ENCODE assay signal across 9 cellular contexts in the genomic region with DNA sequence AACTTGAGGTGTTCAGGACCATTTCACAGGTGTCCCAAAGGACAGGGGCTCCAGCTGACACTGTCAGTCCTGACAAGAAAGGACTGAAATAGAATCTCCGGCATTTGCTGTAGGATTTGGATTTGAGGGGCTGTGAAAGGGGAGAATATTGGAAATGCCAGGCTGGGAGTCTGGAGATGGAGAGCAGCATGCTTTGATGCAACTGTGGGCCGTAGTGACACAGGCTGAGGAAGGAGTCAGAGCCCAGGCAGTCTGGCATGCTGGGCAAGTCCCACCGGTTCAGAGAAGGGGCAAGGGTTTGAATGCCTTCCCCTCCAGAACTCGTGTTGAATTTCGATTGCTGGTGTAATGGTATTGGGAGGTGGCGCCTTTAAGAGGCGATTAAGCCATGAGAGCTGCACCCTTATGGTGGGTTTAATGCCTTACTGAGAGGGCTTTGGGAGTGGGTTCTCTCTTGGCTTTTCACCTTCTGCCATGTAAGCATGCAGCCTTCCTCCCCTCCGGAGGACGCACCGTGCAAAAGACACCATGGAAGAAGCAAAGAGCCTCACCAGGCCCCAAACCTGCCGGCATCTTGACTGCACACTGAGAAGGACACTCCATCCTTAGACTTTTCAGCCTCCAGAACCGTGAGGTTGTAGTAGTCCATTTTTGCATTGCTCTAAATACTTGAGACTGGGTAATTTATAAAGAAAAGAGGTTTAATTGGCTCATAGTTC. TPM values are rescaled to one million over a fixed set of nuclear protein-coding genes. Genes with fewer than 3 reads are reported as not detected.
DNase-seq lines count a peak whose midpoint lies in the region; ATAC-seq and TF ChIP-seq lines count a peak whose summit lies in the region.
"Had no signal": no experiment of that assay in that cellular context is flagged by ENCODE, and none has a peak within 500 bp of the region (broad histone marks: within the 10 kb centered on the region; RNA-seq: fewer than 3 reads in every experiment).

No MANE protein-coding gene starts in this region.

- ATAC-seq in GM21390 (IDR thresholded peaks at IDR 0.05; ENCODE audit: unreplicated experiment) = no peak

- peaks cover 4% of the 10 kb centered on the region for H3K79me1 ChIP-seq in mesenchymal stem cell (replicated peaks; ENCODE audit: low read length, poor library complexity, severe bottlenecking)

- BruUV-seq in A673 (replicated peaks; lab: Mats Ljungman, UMichigan) = TSS peak; percentile 95
- no TSS peak for BruUV-seq in OCI-LY7 (replicated peaks; lab: Mats Ljungman, UMichigan)

- peak overlapping the region; percentile 91 for H4K8ac ChIP-seq in mesenchymal stem cell (ENCODE audit: low read length)

- H2BK15ac ChIP-seq in mesenchymal stem cell (ENCODE audit: low read depth, poor library complexity, severe bottlenecking) = peak overlapping the region; percentile 73

- peak overlapping the region; percentile 73 to 75 for H3K4ac ChIP-seq in mesenchymal stem cell (ENCODE audit: low read depth in 1 of 2, low read length in 2 of 2)

- POLR2A ChIA-PET in A673 (lab: Charles Lee; ENCODE audit: low non-redundant PET) = no interaction called here
- POLR2A ChIA-PET in OCI-LY7 (lab: Charles Lee) = no interaction called here

- H3K36me3 ChIP-seq in A673 (ENCODE audit: insufficient read depth, low read length, poor library complexity, severe bottlenecking) (no peaks in the 10 kb centered on the region), mesenchymal stem cell (ENCODE audit: control insufficient read depth in 1 of 2, insufficient read depth in 2 of 2, low read depth in 1 of 2, low read length in 2 of 2) (no peaks in the 10 kb centered on the region), OCI-LY7 (ENCODE audit: insufficient read depth, low read length) (no peaks in the 10 kb centered on the region)

- H3K27ac ChIP-seq in A673 (ENCODE audit: low read depth, low read length, poor library complexity, severe bottlenecking) (peak overlapping the region; percentile 86), mesenchymal stem cell (ENCODE audit: low read length, poor library complexity, severe bottlenecking) (peak overlapping the region; percentile 93), OCI-LY7 (ENCODE audit: low read depth, low read length, poor library complexity, severe bottlenecking) (no peak overlapping the region)

- no peak for DNase-seq in A673 (ENCODE audit: low spot score)
- DNase-seq in HT1080 (ENCODE audit: low read depth) = peak; percentile 47
- peak; percentile 67 for DNase-seq in astrocyte of the hippocampus (ENCODE audit: low read depth, low spot score)
- peak; percentile 55 for DNase-seq in mesenchymal stem cell
- no peak for DNase-seq in SIG-M5 treated with dmso at 0.1 percent for 504 hours (lab: John Stamatoyannopoulos, UW; ENCODE audit: unreplicated experiment)
- no peak for DNase-seq in NCI-H748 (lab: John Stamatoyannopoulos, UW; ENCODE audit: unreplicated experiment)
- no peak for DNase-seq in OCI-LY7 (ENCODE audit: low spot score)
- DNase-seq: KG1 had no signal

- peak overlapping the region; percentile 82 for H2BK5ac ChIP-seq in mesenchymal stem cell (ENCODE audit: low read depth, low read length, poor library complexity, severe bottlenecking)

- peaks cover 17% of the 10 kb centered on the region for H3K4me1 ChIP-seq in A673 (ENCODE audit: insufficient read depth, low read length, poor library complexity, severe bottlenecking)
- H3K4me1 ChIP-seq in mesenchymal stem cell (ENCODE audit: control insufficient read depth, insufficient read depth, low read depth, low read length) = peaks cover 41% of the 10 kb centered on the region
- no peaks in the 10 kb centered on the region for H3K4me1 ChIP-seq in OCI-LY7 (ENCODE audit: insufficient read depth, low read length, poor library complexity, severe bottlenecking)

- TF ChIP-seq CTCF in A673 (conservative IDR thresholded peaks at IDR 0.05; ENCODE audit: low read depth, low read length) (no peak), OCI-LY7 (conservative IDR thresholded peaks at IDR 0.05; ENCODE audit: low read length) (no peak)

- peak overlapping the region; percentile 96 for H4K91ac ChIP-seq in mesenchymal stem cell (ENCODE audit: low read length)

- peak overlapping the region; percentile 81 for H3K9ac ChIP-seq in mesenchymal stem cell (ENCODE audit: low read length)

- intact Hi-C loops in A673 (cut with micrococcal nuclease; ENCODE audit: unreplicated experiment) = no loop called here
- intact Hi-C loops in OCI-LY7 (cut with micrococcal nuclease; ENCODE audit: unreplicated experiment) = no loop called here

- H2AFZ ChIP-seq in mesenchymal stem cell (ENCODE audit: low read depth, low read length) = no peak overlapping the region
- H2AFZ ChIP-seq in OCI-LY7 (ENCODE audit: low read length) = no peak overlapping the region

- no peaks in the 10 kb centered on the region for H3K9me2 ChIP-seq in OCI-LY7 (ENCODE audit: insufficient read depth, low read length)

- H3K27me3 ChIP-seq in A673 (replicated peaks; ENCODE audit: insufficient read depth, low read depth, low read length, poor library complexity) (no peaks in the 10 kb centered on the region), mesenchymal stem cell (ENCODE audit: control insufficient read depth in 1 of 2, insufficient read depth in 1 of 2, low read length in 2 of 2) (no peaks in the 10 kb centered on the region)

- no peaks in the 10 kb centered on the region for H3K79me2 ChIP-seq in OCI-LY7 (ENCODE audit: insufficient read depth, low read depth, low read length)

- CTCF ChIA-PET in A673 (lab: Charles Lee) (no interaction called here), OCI-LY7 (lab: Charles Lee; ENCODE audit: unreplicated experiment) (no interaction called here)

- peak overlapping the region; percentile 98 for H2AK5ac ChIP-seq in mesenchymal stem cell (ENCODE audit: low read length, severe bottlenecking)

- no peaks in the 10 kb centered on the region for H4K20me1 ChIP-seq in OCI-LY7 (ENCODE audit: insufficient read depth, low read length)

- H3K14ac ChIP-seq in mesenchymal stem cell (ENCODE audit: low read length in 2 of 2) = peak overlapping the region in 1 of 2 experiments; percentile 91

- peak overlapping the region; percentile 23 to 95 for H3K18ac ChIP-seq in mesenchymal stem cell (ENCODE audit: low read depth in 1 of 2, low read length in 2 of 2)

- peak overlapping the region; percentile 97 to 99 for H2BK12ac ChIP-seq in mesenchymal stem cell (ENCODE audit: low read length in 2 of 2)

- no peak overlapping the region for H3K4me3 ChIP-seq in A673 (ENCODE audit: low read depth, low read length, poor library complexity, severe bottlenecking)
- H3K4me3 ChIP-seq in mesenchymal stem cell (ENCODE audit: insufficient read depth in 1 of 2, low read depth in 1 of 2, low read length in 2 of 2) = peak overlapping the region in 1 of 2 experiments; percentile 8
- no peak overlapping the region for H3K4me3 ChIP-seq in OCI-LY7 (ENCODE audit: low read depth, low read length, poor library complexity, severe bottlenecking)

- peak overlapping the region in 1 of 2 experiments; percentile 73 for H3K23ac ChIP-seq in mesenchymal stem cell (ENCODE audit: low read length in 2 of 2)

- H2BK120ac ChIP-seq in mesenchymal stem cell (ENCODE audit: low read depth, low read length) = peak overlapping the region; percentile 86

- H3K9me3 ChIP-seq in A673 (ENCODE audit: low read depth, low read length, poor library complexity, severe bottlenecking) (no peaks in the 10 kb centered on the region), mesenchymal stem cell (ENCODE audit: control insufficient read depth, low read length) (no peaks in the 10 kb centered on the region), OCI-LY7 (ENCODE audit: low read length) (peaks cover 3% of the 10 kb centered on the region; the same call in 1 of the 2 replicates)

- H3K4me2 ChIP-seq in mesenchymal stem cell (ENCODE audit: low read length, poor library complexity, severe bottlenecking) (no peak overlapping the region), OCI-LY7 (ENCODE audit: low read length) (no peak overlapping the region)

- 90% methylated on average over 12 of the region's 12 CpGs for WGBS in mesenchymal stem cell

RNA-seq across cellular contexts. Expression of a gene that starts 9.4 kb away (rescaled TPM):
- total RNA-seq in A673 (2021) = 52.3 and 53.5 TPM in 2 replicates
- total RNA-seq in HT1080 (2014; rRNA removed; shearing (Covaris generic)) = 113 and 121 TPM in 2 replicates
- polyA plus RNA-seq in HT1080 (2015; cell fraction: cytosol; rRNA removed) = 141 and 151 TPM in 2 replicates
- 397 and 434 TPM in 2 replicates for polyA plus RNA-seq in HT1080 (2015; cell fraction: nucleus; rRNA removed)
- polyA plus RNA-seq in mesenchymal stem cell (2013, experiment 1 of 2) = 50.3 TPM
- polyA plus RNA-seq in mesenchymal stem cell (2013, experiment 2 of 2) = 48.3 TPM
- 4.5 and 4.9 TPM in 2 replicates for total RNA-seq in OCI-LY7 (2014; rRNA removed; shearing (Covaris generic))
- total RNA-seq in OCI-LY7 (2022) = 6.4 and 7.0 TPM in 2 replicates

RNA-seq across cellular contexts. Expression of a gene that starts 43.0 kb away (rescaled TPM):
- total RNA-seq in A673 (2021) (50.2 and 53.2 TPM in 2 replicates), OCI-LY7 (2022) (2.3 and 4.2 TPM in 2 replicates)
- 96.1 and 107 TPM in 2 replicates for total RNA-seq in HT1080 (2014; rRNA removed; shearing (Covaris generic))
- 87.1 and 94.7 TPM in 2 replicates for polyA plus RNA-seq in HT1080 (2015; cell fraction: cytosol; rRNA removed)
- polyA plus RNA-seq in HT1080 (2015; cell fraction: nucleus; rRNA removed) = 167 and 180 TPM in 2 replicates
- polyA plus RNA-seq in mesenchymal stem cell (2013, experiment 1 of 2) = 29.8 TPM
- polyA plus RNA-seq in mesenchymal stem cell (2013, experiment 2 of 2) = 27.3 TPM
- total RNA-seq in OCI-LY7 (2014; rRNA removed; shearing (Covaris generic)) = not detected in 2 replicates

Comparison
In these comparisons a context has a peak if more than half of its experiments do, and no peak if none do; other contexts are left out.
1. DNase-seq: peak in HT1080 (single experiment), astrocyte of the hippocampus (single experiment) and mesenchymal stem cell (single experiment); none in A673 (single experiment), SIG-M5 treated with dmso at 0.1 percent for 504 hours (single experiment), NCI-H748 (single experiment) and OCI-LY7 (single experiment).